Comparison of ENCODE assay signal across 8 cellular contexts in genomic region chr4:8241895-8242696, GRCh38. TPM values are rescaled to one million over a fixed set of nuclear protein-coding genes. Genes with fewer than 3 reads are reported as not detected.
DNase-seq lines count a peak whose midpoint lies in the region; ATAC-seq and TF ChIP-seq lines count a peak whose summit lies in the region.

No MANE protein-coding gene starts in this region.

- peaks cover 0 to 7% (median 5%) of the 10 kb centered on the region in 5 donors for H3K36me3 Mint-ChIP-seq in naive thymus-derived CD4-positive, alpha-beta T cell

- ATAC-seq in GM18511 (IDR thresholded peaks at IDR 0.05; ENCODE audit: unreplicated experiment) = peak; percentile 85
- peak; percentile 76 for ATAC-seq in HG03442 (IDR thresholded peaks at IDR 0.05; ENCODE audit: unreplicated experiment)
- ATAC-seq in naive thymus-derived CD4-positive, alpha-beta T cell = peak; percentile 84

- peaks cover 4% of the 10 kb centered on the region for H3K27me3 ChIP-seq in AG04450 (ENCODE audit: control insufficient read depth, insufficient read depth, low read length)
- no peaks in the 10 kb centered on the region for H3K27me3 ChIP-seq in naive thymus-derived CD4-positive, alpha-beta T cell (ENCODE audit: control insufficient read depth in 2 of 2, insufficient read depth in 2 of 2, low read length in 2 of 2)

- H3K27ac Mint-ChIP-seq in naive thymus-derived CD4-positive, alpha-beta T cell = peak overlapping the region in 2 of 9 donors; percentile 51 to 83

- CTCF ChIA-PET in AG04450 (lab: Charles Lee) = interaction anchor here (0.6 to 2.5 kb wide), 29 partner anchors 8 to 200 kb away, joined by 3 to 73 read pairs (median 4); partner anchors contain the start of gene HTRA3
- CTCF ChIA-PET in naive thymus-derived CD4-positive, alpha-beta T cell (lab: Charles Lee) = interaction anchor here (0.8 to 1.5 kb wide), 5 partner anchors 13 to 166 kb away, joined by 3 to 6 read pairs (median 3); no protein-coding TSS in a partner anchor

- peak; percentile 96 for TF ChIP-seq CTCF in AG04450 (IDR thresholded peaks at IDR 0.05; ENCODE audit: low read depth, low read length)

- no peaks in the 10 kb centered on the region for H3K9me3 Mint-ChIP-seq in naive thymus-derived CD4-positive, alpha-beta T cell

- H3K4me3 Mint-ChIP-seq in naive thymus-derived CD4-positive, alpha-beta T cell = no peak overlapping the region

- H3K27me3 Mint-ChIP-seq in naive thymus-derived CD4-positive, alpha-beta T cell = no peaks in the 10 kb centered on the region

- TF ChIP-seq POLR2A in erythroblast (IDR thresholded peaks at IDR 0.05; ENCODE audit: low read length) = no peak

- intact Hi-C loops in naive thymus-derived CD4-positive, alpha-beta T cell (cut with micrococcal nuclease) = loop anchor here (1.0 to 10.0 kb wide), 6 partner anchors 65 to 353 kb away; no protein-coding TSS in a partner anchor

- no peak overlapping the region for H3K4me3 ChIP-seq in AG04450 (ENCODE audit: low read depth, low read length)
- no peak overlapping the region for H3K4me3 ChIP-seq in naive thymus-derived CD4-positive, alpha-beta T cell (ENCODE audit: low read length)

- H3K36me3 ChIP-seq in naive thymus-derived CD4-positive, alpha-beta T cell (ENCODE audit: control insufficient read depth in 2 of 3, insufficient read depth in 3 of 3, low read length in 3 of 3) = peaks cover 0 to 45% (median 0%) of the 10 kb centered on the region in 3 experiments

- H3K4me1 Mint-ChIP-seq in naive thymus-derived CD4-positive, alpha-beta T cell = peaks cover 0 to 4% (median 3%) of the 10 kb centered on the region in 7 donors

- H3K9me3 ChIP-seq in AG04450 (ENCODE audit: control insufficient read depth, insufficient read depth, low read length) = peaks cover 11% of the 10 kb centered on the region; the same call in 1 of the 2 replicates
- no peaks in the 10 kb centered on the region for H3K9me3 ChIP-seq in naive thymus-derived CD4-positive, alpha-beta T cell (ENCODE audit: control insufficient read depth in 2 of 3, low read length in 3 of 3)

- POLR2A ChIA-PET in AG04450 (lab: Yijun Ruan, JAX) = interaction anchor here (1.6 kb wide), 1 partner anchor 161 kb away, joined by 5 read pairs; no protein-coding TSS in a partner anchor
- POLR2A ChIA-PET in naive thymus-derived CD4-positive, alpha-beta T cell (lab: Charles Lee) = interaction anchor here (0.8 kb wide), 1 partner anchor 1592 kb away, joined by 3 read pairs; no protein-coding TSS in a partner anchor

- no peak overlapping the region for H3K27ac ChIP-seq in AG04450 (ENCODE audit: low read depth, low read length)
- H3K27ac ChIP-seq in naive thymus-derived CD4-positive, alpha-beta T cell (ENCODE audit: low read depth, low read length) = no peak overlapping the region

- DNase-seq in AG04450 (ENCODE audit: low read depth, low spot score) = peak; percentile 66
- DNase-seq in NOMO-1 (lab: John Stamatoyannopoulos, UW; ENCODE audit: unreplicated experiment in 2 of 2) = peak; percentile 54
- DNase-seq in activated T-cell treated with anti-CD3 and anti-CD28 coated beads for 1 hour (ENCODE audit: low read depth) = peak; percentile 82
- DNase-seq in erythroblast (lab: John Stamatoyannopoulos, UW) = peak; percentile 54 to 77
- DNase-seq in naive thymus-derived CD4-positive, alpha-beta T cell = peak; percentile 52 to 89 (median 75)
- peak; percentile 57 to 77 for DNase-seq in stimulated activated CD8-positive, alpha-beta memory T cell treated with anti-CD3 and anti-CD28 coated beads, Interleukin-7, amount 100 ng/mL, for 1 hour (ENCODE audit: low read depth in 2 of 2)

- H3K4me1 ChIP-seq in naive thymus-derived CD4-positive, alpha-beta T cell (ENCODE audit: control insufficient read depth in 2 of 2, insufficient read depth in 2 of 2, low read length in 2 of 2) = peaks cover 0 to 4% of the 10 kb centered on the region in 2 donors

RNA-seq across cellular contexts. Expression of gene HTRA3, which starts 27.5 kb away (rescaled TPM):
- 16.3 and 19.7 TPM in 2 replicates for polyA plus RNA-seq in AG04450 (2011; rRNA removed)
- 10.5 and 10.7 TPM in 2 replicates for polyA minus RNA-seq in AG04450 (2011; rRNA and poly(A)+ RNA removed)
- not detected for total RNA-seq in naive thymus-derived CD4-positive, alpha-beta T cell
- polyA plus RNA-seq in naive thymus-derived CD4-positive, alpha-beta T cell = not detected

RNA-seq across cellular contexts. Expression of gene SH3TC1, which starts 43.0 kb away (rescaled TPM):
- polyA plus RNA-seq in AG04450 (2011; rRNA removed) = 0.98 and 1.4 TPM in 2 replicates
- polyA minus RNA-seq in AG04450 (2011; rRNA and poly(A)+ RNA removed) = 1.9 and 2.7 TPM in 2 replicates
- 100 to 1,000 TPM in 1 of 5 experiments, 10 to 100 TPM in 4; 33.8 to 120 (median 41.2) TPM for total RNA-seq in naive thymus-derived CD4-positive, alpha-beta T cell
- 10 to 100 TPM in 1 of 2 donors, 1 to 10 TPM in 1; 6.5 to 12.1 TPM for polyA plus RNA-seq in naive thymus-derived CD4-positive, alpha-beta T cell

Comparison
In these comparisons a context has a peak if more than half of its experiments do, and no peak if none do; other contexts are left out.
1. RNA of gene HTRA3, which starts 27.5 kb away (polyA plus RNA-seq): 16.3 to 19.7 TPM in AG04450; not detected in naive thymus-derived CD4-positive, alpha-beta T cell; every median in the first group is over 10 times any median in the second.
2. Peak in every context shown above with its lines, with median percentiles within 50 percentile points of each other: DNase-seq and ATAC-seq.